Comparison of ENCODE assay signal across 8 cellular contexts in genomic region chr2:120252207-120253020, GRCh38. TPM values are rescaled to one million over a fixed set of nuclear protein-coding genes. Genes with fewer than 3 reads are reported as not detected.
DNase-seq lines count a peak whose midpoint lies in the region; ATAC-seq and TF ChIP-seq lines count a peak whose summit lies in the region.

Gene RALB, plus strand, starts transcription at chr2:120252852. Its CDS starts 25,813 bp downstream, at chr2:120278665.

- H3K27me3 ChIP-seq in AG04450 (ENCODE audit: control insufficient read depth, insufficient read depth, low read length): peaks cover 14% of the 10 kb centered on the region

- ATAC-seq in GM18909 (IDR thresholded peaks at IDR 0.05; ENCODE audit: poor library complexity, unreplicated experiment) (peak; percentile 92), HG03175 (IDR thresholded peaks at IDR 0.05; ENCODE audit: unreplicated experiment) (peak; percentile 95), WTC11 (peak; percentile 92)

- H3K9me3 Mint-ChIP-seq in WTC11: no peaks in the 10 kb centered on the region

- H3K36me3 Mint-ChIP-seq in WTC11: no peaks in the 10 kb centered on the region

- H3K4me1 Mint-ChIP-seq in WTC11: peaks cover 43% of the 10 kb centered on the region

- H3K27ac Mint-ChIP-seq in WTC11: no peak within 1 kb of the TSS

- POLR2A ChIA-PET in AG04450 (lab: Yijun Ruan, JAX): interaction anchor here (0.6 to 1.9 kb wide), 13 partner anchors 9 to 1278 kb away, joined by 3 to 11 read pairs (median 3); partner anchors contain the start of genes RNU4ATAC and TMEM185B
- POLR2A ChIA-PET in WTC11 (lab: Charles Lee): interaction anchor here (0.6 to 1.4 kb wide), 6 partner anchors 25 to 823 kb away, joined by 3 to 5 read pairs (median 4); partner anchors contain the start of gene TMEM185B

- DNase-seq in AG04450 (ENCODE audit: low read depth, low spot score) (peak; percentile 95), NCI-H226 (peak; percentile 98), WTC11 (ENCODE audit: low spot score) (peak; percentile 100), cardiac fibroblast (ENCODE audit: low read depth in 2 of 2) (peak; percentile 98 to 99), iPS-NIHi7 (ENCODE audit: extremely low spot score) (peak; percentile 99), smooth muscle cell of the brain vasculature (ENCODE audit: low read depth, low spot score) (peak; percentile 99)

- CTCF ChIA-PET in AG04450 (lab: Charles Lee): interaction anchor here (0.8 to 6.6 kb wide), 5 partner anchors 13 to 61 kb away, joined by 3 to 40 read pairs (median 4); no protein-coding TSS in a partner anchor
- CTCF ChIA-PET in WTC11 (lab: Charles Lee): interaction anchor here (0.7 to 3.4 kb wide), 17 partner anchors 11 to 444 kb away, joined by 3 to 34 read pairs (median 3); partner anchors contain the start of gene TMEM185B

- H3K4me3 ChIP-seq in AG04450 (ENCODE audit: low read depth, low read length): peak within 1 kb of the TSS; percentile 90
- peak within 1 kb of the TSS; percentile 78 to 90 for H3K4me3 ChIP-seq in cardiac fibroblast (replicated peaks in 1 of 2; ENCODE audit: low read depth in 2 of 2, low read length in 2 of 2)

- peak within 1 kb of the TSS; percentile 99 for H3K4me3 Mint-ChIP-seq in WTC11

- no peak for TF ChIP-seq CTCF in AG04450 (IDR thresholded peaks at IDR 0.05; ENCODE audit: low read depth, low read length)
- TF ChIP-seq CTCF in WTC11 (IDR thresholded peaks at IDR 0.05): no peak
- TF ChIP-seq CTCF in cardiac fibroblast (IDR thresholded peaks at IDR 0.05; ENCODE audit: low read depth, low read length): no peak

- H3K27ac ChIP-seq in AG04450 (ENCODE audit: low read depth, low read length): peak within 1 kb of the TSS; percentile 48

- no peaks in the 10 kb centered on the region; the same call in 1 of the 2 replicates for H3K9me3 ChIP-seq in AG04450 (ENCODE audit: control insufficient read depth, insufficient read depth, low read length)

- H3K27me3 Mint-ChIP-seq in WTC11 (ENCODE audit: low read depth): peaks cover 65% of the 10 kb centered on the region

TF ChIP-seq in WTC11, 78 proteins besides CTCF, POLR2A, EP300 and RAD21 (continues in another document):
- no peak for TF ChIP-seq TCF7 (CRISPR knock-in tag; IDR thresholded peaks at IDR 0.05; ENCODE audit: low read depth)
- TF ChIP-seq CREB1 (CRISPR knock-in tag; IDR thresholded peaks at IDR 0.05): no peak
- no peak for TF ChIP-seq RORB (CRISPR knock-in tag; IDR thresholded peaks at IDR 0.05)
- no peak for TF ChIP-seq GTF2I (CRISPR knock-in tag; conservative IDR thresholded peaks at IDR 0.05)
- TF ChIP-seq SP1 (CRISPR knock-in tag; conservative IDR thresholded peaks at IDR 0.05): peak; percentile 82
- TF ChIP-seq ZNF281 (CRISPR knock-in tag; IDR thresholded peaks at IDR 0.05): no peak
- TF ChIP-seq ZNF671 (CRISPR knock-in tag; IDR thresholded peaks at IDR 0.05): no peak
- TF ChIP-seq ZBTB21 (CRISPR knock-in tag; IDR thresholded peaks at IDR 0.05; ENCODE audit: borderline replicate concordance): no peak
- no peak for TF ChIP-seq ATF6 (CRISPR knock-in tag; IDR thresholded peaks at IDR 0.05)
- TF ChIP-seq NFATC4 (CRISPR knock-in tag; IDR thresholded peaks at IDR 0.05): no peak
- TF ChIP-seq ZSCAN18 (CRISPR knock-in tag; IDR thresholded peaks at IDR 0.05): no peak
- TF ChIP-seq GRHL2 (CRISPR knock-in tag; IDR thresholded peaks at IDR 0.05; ENCODE audit: insufficient replicate concordance, severe bottlenecking): no peak
- TF ChIP-seq ARID4B (CRISPR knock-in tag; IDR thresholded peaks at IDR 0.05; ENCODE audit: borderline replicate concordance): 0 out of 2 replicates have a peak, but pooled peaks have one; percentile 52
- TF ChIP-seq NFYB (CRISPR knock-in tag; conservative IDR thresholded peaks at IDR 0.05; ENCODE audit: low read depth): peak; percentile 71
- no peak for TF ChIP-seq FOXP1 (CRISPR knock-in tag; IDR thresholded peaks at IDR 0.05; ENCODE audit: borderline replicate concordance)
- no peak for TF ChIP-seq ESRRA (CRISPR knock-in tag; IDR thresholded peaks at IDR 0.05; ENCODE audit: borderline replicate concordance)
- TF ChIP-seq GABPB1 (CRISPR knock-in tag; IDR thresholded peaks at IDR 0.05): 0 out of 2 replicates have a peak, but pooled peaks have one; percentile 17
- TF ChIP-seq ELF4 (CRISPR knock-in tag; IDR thresholded peaks at IDR 0.05; ENCODE audit: low read depth): no peak

RNA-seq across cellular contexts. Expression of gene RALB, which starts in this region (rescaled TPM):
- polyA plus RNA-seq in AG04450 (2011; rRNA removed): 55.1 and 69.6 TPM in 2 replicates
- polyA minus RNA-seq in AG04450 (2011; rRNA and poly(A)+ RNA removed): 28.8 and 42.0 TPM in 2 replicates
- total RNA-seq in WTC11 (2021): 17.1 to 18.0 TPM (median 17.9 TPM) in 3 replicates

Comparison
In these comparisons a context has a peak if more than half of its experiments do, and no peak if none do; other contexts are left out.
1. Peak in every context shown above with its lines: DNase-seq, ATAC-seq, H3K4me3 ChIP-seq and H3K27ac ChIP-seq.